25 cellular contexts compared by ENCODE assay signal in the genomic region with DNA sequence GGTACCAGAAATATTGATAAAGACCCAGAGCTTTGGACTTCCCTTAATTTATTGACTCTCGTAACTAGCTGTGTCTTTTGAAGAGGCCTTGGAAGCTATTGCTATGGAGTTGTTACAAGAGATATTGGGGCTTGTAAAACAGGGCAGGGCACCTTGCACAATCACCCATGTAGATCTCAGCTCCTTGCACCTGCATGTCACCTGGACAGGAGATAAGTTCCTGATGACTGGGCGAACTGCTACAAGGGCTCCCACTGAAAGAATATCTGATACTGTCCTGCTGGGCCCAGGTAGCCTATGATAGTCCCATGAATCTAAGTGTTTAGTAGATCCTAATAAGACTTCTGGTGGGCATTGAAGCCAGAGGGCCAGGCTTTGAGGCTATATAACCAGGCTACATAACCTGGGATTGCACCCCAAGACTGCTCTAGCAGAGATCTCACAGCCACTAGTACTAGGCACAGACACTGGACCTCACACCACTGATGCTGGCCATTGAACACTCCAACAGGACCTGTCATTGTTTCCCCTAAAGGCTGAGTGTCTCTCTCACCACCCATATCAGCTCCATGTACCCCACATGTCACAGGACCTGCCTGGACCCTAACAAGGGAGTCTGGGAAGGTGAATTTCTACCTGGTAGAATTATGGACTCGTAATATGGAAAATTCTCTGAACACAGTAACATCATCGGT.
"Had no signal": no experiment of that assay in that cellular context is flagged by ENCODE, and none has a peak within 500 bp of the region (broad histone marks: within the 10 kb centered on the region; RNA-seq: fewer than 3 reads in every experiment).

No MANE protein-coding gene starts in this region.

- H3K27me3 ChIP-seq: brain microvascular endothelial cell had no signal

- H3K4me3 ChIP-seq: coronary artery, dorsolateral prefrontal cortex had no signal

- DNase-seq: activated CD4-positive, alpha-beta memory T cell treated with anti-CD3 and anti-CD28 coated beads, Interleukin-2, amount 10 ng/mL, durations not matched to agents 7 days and 5 days; activated CD4-positive, alpha-beta T cell treated with anti-CD3 and anti-CD28 coated beads for 36 hours; activated CD4-positive, alpha-beta T cell treated with anti-CD3 and anti-CD28 coated beads, Interleukin-2, amount 10 ng/mL, durations not matched to agents 7 days and 5 days; activated CD4-positive, alpha-beta T cell treated with anti-CD3 and anti-CD28 coated beads, Interleukin-2, amount 50 U/mL, for 4 hours; activated CD4-positive, CD25-positive, alpha-beta regulatory T cell; activated CD4-positive, CD25-positive, alpha-beta regulatory T cell treated with anti-CD3 and anti-CD28 coated beads, Interleukin-2, amount 50 U/mL, for 72 hours; activated effector memory CD4-positive, alpha-beta T cell treated with Interleukin-2 at 50 U/mL for 16 hours; activated gamma-delta T cell treated with Interleukin-2 at 50 U/mL for 16 hours; activated naive CD4-positive, alpha-beta T cell treated with anti-CD3 and anti-CD28 coated beads, Interleukin-2, amount 50 U/mL, for 16 hours; activated naive CD4-positive, alpha-beta T cell treated with Interleukin-2 at 50 U/mL for 16 hours; activated T-cell treated with anti-CD3 and anti-CD28 coated beads, Interleukin-2, amount 50 U/mL, for 4 hours; amniotic stem cell; anterior cingulate cortex; brain microvascular endothelial cell; dorsolateral prefrontal cortex; effector CD4-positive, alpha-beta T cell; effector memory CD8-positive, alpha-beta T cell; foreskin fibroblast; T-helper 2 cell had no signal

- H3K4me1 Mint-ChIP-seq: activated CD4-positive, alpha-beta memory T cell treated with anti-CD3 and anti-CD28 coated beads, Interleukin-2, amount 10 ng/mL, durations not matched to agents 7 days and 5 days; activated CD4-positive, alpha-beta T cell treated with anti-CD3 and anti-CD28 coated beads for 36 hours; activated T-helper 17 cell treated with anti-CD3 and anti-CD28 coated beads, Interleukin-2, amount 50 U/mL, for 72 hours had no signal

- H3K27me3 Mint-ChIP-seq: activated CD4-positive, alpha-beta memory T cell treated with anti-CD3 and anti-CD28 coated beads, Interleukin-2, amount 10 ng/mL, durations not matched to agents 7 days and 5 days; activated CD4-positive, alpha-beta T cell treated with anti-CD3 and anti-CD28 coated beads for 36 hours; activated CD4-positive, alpha-beta T cell treated with anti-CD3 and anti-CD28 coated beads, Interleukin-2, amount 10 ng/mL, durations not matched to agents 7 days and 5 days; activated naive CD8-positive, alpha-beta T cell; activated T-helper 17 cell treated with anti-CD3 and anti-CD28 coated beads, Interleukin-2, amount 50 U/mL, for 72 hours; central memory CD8-positive, alpha-beta T cell; dendritic cell treated with granulocyte-macrophage colony-stimulating factor and Interleukin-4, amounts not matched to agents 40 ng/mL and 50 ng/mL, for 4 days; effector memory CD8-positive, alpha-beta T cell had no signal

- ATAC-seq: activated CD4-positive, alpha-beta T cell treated with anti-CD3 and anti-CD28 coated beads for 36 hours; activated T-cell treated with anti-CD3 and anti-CD28 coated beads, Interleukin-2, amount 50 U/mL, for 4 hours; activated T-helper 17 cell treated with anti-CD3 and anti-CD28 coated beads, Interleukin-2, amount 50 U/mL, for 72 hours; effector memory CD8-positive, alpha-beta T cell had no signal

- H3K27ac Mint-ChIP-seq: activated CD4-positive, alpha-beta memory T cell treated with anti-CD3 and anti-CD28 coated beads, Interleukin-2, amount 10 ng/mL, durations not matched to agents 7 days and 5 days; activated CD4-positive, alpha-beta T cell treated with anti-CD3 and anti-CD28 coated beads for 36 hours; activated CD4-positive, alpha-beta T cell treated with anti-CD3 and anti-CD28 coated beads, Interleukin-2, amount 10 ng/mL, durations not matched to agents 7 days and 5 days; activated naive CD8-positive, alpha-beta T cell; activated T-helper 17 cell treated with anti-CD3 and anti-CD28 coated beads, Interleukin-2, amount 50 U/mL, for 72 hours; dendritic cell treated with granulocyte-macrophage colony-stimulating factor and Interleukin-4, amounts not matched to agents 40 ng/mL and 50 ng/mL, for 4 days; effector memory CD8-positive, alpha-beta T cell had no signal

- H3K27ac ChIP-seq: brain microvascular endothelial cell, coronary artery, dorsolateral prefrontal cortex, epithelial cell of prostate had no signal

- H3K9me3 Mint-ChIP-seq: activated CD4-positive, alpha-beta memory T cell treated with anti-CD3 and anti-CD28 coated beads, Interleukin-2, amount 10 ng/mL, durations not matched to agents 7 days and 5 days; central memory CD8-positive, alpha-beta T cell; dendritic cell treated with granulocyte-macrophage colony-stimulating factor and Interleukin-4, amounts not matched to agents 40 ng/mL and 50 ng/mL, for 4 days; effector memory CD8-positive, alpha-beta T cell had no signal

- H3K4me3 Mint-ChIP-seq: activated CD4-positive, alpha-beta memory T cell treated with anti-CD3 and anti-CD28 coated beads, Interleukin-2, amount 10 ng/mL, durations not matched to agents 7 days and 5 days; activated CD4-positive, alpha-beta T cell treated with anti-CD3 and anti-CD28 coated beads for 36 hours; activated CD4-positive, alpha-beta T cell treated with anti-CD3 and anti-CD28 coated beads, Interleukin-2, amount 10 ng/mL, durations not matched to agents 7 days and 5 days; activated naive CD8-positive, alpha-beta T cell; activated T-cell treated with anti-CD3 and anti-CD28 coated beads, Interleukin-2, amount 50 U/mL, for 4 hours; activated T-helper 17 cell treated with anti-CD3 and anti-CD28 coated beads, Interleukin-2, amount 50 U/mL, for 72 hours; central memory CD8-positive, alpha-beta T cell; dendritic cell treated with granulocyte-macrophage colony-stimulating factor and Interleukin-4, amounts not matched to agents 40 ng/mL and 50 ng/mL, for 4 days; effector memory CD8-positive, alpha-beta T cell had no signal

- H3K36me3 ChIP-seq: brain microvascular endothelial cell had no signal
